ENCODE assay signal across 9 cellular contexts in genomic region chrX:46327229-46328081, GRCh38.
DNase-seq lines count a peak whose midpoint lies in the region; ATAC-seq and TF ChIP-seq lines count a peak whose summit lies in the region.
"Had no signal": no experiment of that assay in that cellular context is flagged by ENCODE, and none has a peak within 500 bp of the region (broad histone marks: within the 10 kb centered on the region; RNA-seq: fewer than 3 reads in every experiment).

No MANE protein-coding gene starts in this region.

- H3K27ac Mint-ChIP-seq in activated T-helper 1 cell treated with anti-CD3 and anti-CD28 coated beads, Interleukin-12 subunit alpha, Interleukin-12 subunit beta, Interleukin-2, Interleukin-4 antibody, amounts not matched to agents 30 ng/mL and 10 ng/mL and 1 ng/mL, durations not matched to agents 14 hours and 24 hours and 36 hours, result no peak overlapping the region

- TF ChIP-seq CTCF in foreskin keratinocyte (conservative IDR thresholded peaks at IDR 0.05), result no peak
- TF ChIP-seq CTCF in omental fat pad (IDR thresholded peaks at IDR 0.05), result no peak

- peaks cover 23% of the 10 kb centered on the region for H3K4me1 ChIP-seq in foreskin keratinocyte

- no peak overlapping the region for H3K4me3 Mint-ChIP-seq in activated T-helper 1 cell treated with anti-CD3 and anti-CD28 coated beads, Interleukin-12 subunit alpha, Interleukin-12 subunit beta, Interleukin-2, Interleukin-4 antibody, amounts not matched to agents 30 ng/mL and 10 ng/mL and 1 ng/mL, durations not matched to agents 14 hours and 24 hours and 36 hours

- peaks cover 4% of the 10 kb centered on the region for H3K36me3 Mint-ChIP-seq in activated T-helper 1 cell treated with anti-CD3 and anti-CD28 coated beads, Interleukin-12 subunit alpha, Interleukin-12 subunit beta, Interleukin-2, Interleukin-4 antibody, amounts not matched to agents 30 ng/mL and 10 ng/mL and 1 ng/mL, durations not matched to agents 14 hours and 24 hours and 36 hours (ENCODE audit: low read depth)

- intact Hi-C loops in activated T-helper 1 cell treated with anti-CD3 and anti-CD28 coated beads, Interleukin-12 subunit alpha, Interleukin-12 subunit beta, Interleukin-2, Interleukin-4 antibody, amounts not matched to agents 30 ng/mL and 10 ng/mL and 1 ng/mL, durations not matched to agents 14 hours and 24 hours and 36 hours (cut with micrococcal nuclease), result loop anchor here (10.0 kb wide), 3 partner anchors 123 to 573 kb away; no protein-coding TSS in a partner anchor

- H3K9me3 Mint-ChIP-seq in activated T-helper 1 cell treated with anti-CD3 and anti-CD28 coated beads, Interleukin-12 subunit alpha, Interleukin-12 subunit beta, Interleukin-2, Interleukin-4 antibody, amounts not matched to agents 30 ng/mL and 10 ng/mL and 1 ng/mL, durations not matched to agents 14 hours and 24 hours and 36 hours, result no peaks in the 10 kb centered on the region

- H3K4me1 Mint-ChIP-seq in activated T-helper 1 cell treated with anti-CD3 and anti-CD28 coated beads, Interleukin-12 subunit alpha, Interleukin-12 subunit beta, Interleukin-2, Interleukin-4 antibody, amounts not matched to agents 30 ng/mL and 10 ng/mL and 1 ng/mL, durations not matched to agents 14 hours and 24 hours and 36 hours (ENCODE audit: low read depth), result peaks cover 30% of the 10 kb centered on the region

- H3K27me3 ChIP-seq in foreskin keratinocyte, result no peaks in the 10 kb centered on the region
- H3K27me3 ChIP-seq: esophagus muscularis mucosa had no signal

- ATAC-seq in SK-N-SH treated with all-trans-retinoic acid at 6 μM for 48 hours, result peak; percentile 72
- ATAC-seq in foreskin keratinocyte, result peak; percentile 68
- ATAC-seq in omental fat pad (ENCODE audit: low FRiP score), result peak; percentile 55

- DNase-seq in G401 (ENCODE audit: low spot score) (peak; percentile 3), foreskin keratinocyte (peak; percentile 75 to 88), omental fat pad (ENCODE audit: low spot score) (no peak), T-helper 2 cell (no peak), NCI-H345 (lab: John Stamatoyannopoulos, UW) (no peak)
- no peak for DNase-seq in activated T-helper 1 cell treated with anti-CD3 and anti-CD28 coated beads, Interleukin-12 subunit alpha, Interleukin-12 subunit beta, Interleukin-2, Interleukin-4 antibody, amounts not matched to agents 30 ng/mL and 10 ng/mL and 1 ng/mL, durations not matched to agents 14 hours and 24 hours and 36 hours (ENCODE audit: low spot score)
- DNase-seq in activated effector memory CD4-positive, alpha-beta T cell treated with Interleukin-2 at 50 U/mL for 16 hours, result no peak

- H3K27me3 Mint-ChIP-seq in activated T-helper 1 cell treated with anti-CD3 and anti-CD28 coated beads, Interleukin-12 subunit alpha, Interleukin-12 subunit beta, Interleukin-2, Interleukin-4 antibody, amounts not matched to agents 30 ng/mL and 10 ng/mL and 1 ng/mL, durations not matched to agents 14 hours and 24 hours and 36 hours (ENCODE audit: insufficient read depth), result no peaks in the 10 kb centered on the region

- in situ Hi-C loops in G401 (cut with HindIII; ENCODE audit: low sequenced_read_pairs), result no loop called here

- H3K27ac ChIP-seq in foreskin keratinocyte, result peak overlapping the region; percentile 100
- H3K27ac ChIP-seq: esophagus muscularis mucosa had no signal

TF ChIP-seq in SK-N-SH treated with all-trans-retinoic acid at 6 μM for 48 hours, 23 proteins besides CTCF, POLR2A, EP300 and RAD21:
- no peak for TF ChIP-seq PATZ1 (CRISPR knock-in tag; IDR thresholded peaks at IDR 0.05; ENCODE audit: borderline replicate concordance)
- no peak for TF ChIP-seq ZC3H10 (CRISPR knock-in tag; IDR thresholded peaks at IDR 0.05)
- TF ChIP-seq ISL1 (CRISPR knock-in tag; IDR thresholded peaks at IDR 0.05), result peak; percentile 38; the same call in 1 of the 2 replicates

Comparison
In these comparisons a context has a peak if more than half of its experiments do, and no peak if none do; other contexts are left out.
1. DNase-seq: peak in G401 (single experiment) and foreskin keratinocyte (2 of 2); none in omental fat pad (single experiment), activated T-helper 1 cell treated with anti-CD3 and anti-CD28 coated beads, Interleukin-12 subunit alpha, Interleukin-12 subunit beta, Interleukin-2, Interleukin-4 antibody, amounts not matched to agents 30 ng/mL and 10 ng/mL and 1 ng/mL, durations not matched to agents 14 hours and 24 hours and 36 hours (single experiment), T-helper 2 cell (0 of 5), NCI-H345 (single experiment) and activated effector memory CD4-positive, alpha-beta T cell treated with Interleukin-2 at 50 U/mL for 16 hours (single experiment).
2. Peak in every context shown above with its lines, with median percentiles within 50 percentile points of each other: ATAC-seq.